8 cellular contexts compared by ENCODE assay signal in the genomic region with DNA sequence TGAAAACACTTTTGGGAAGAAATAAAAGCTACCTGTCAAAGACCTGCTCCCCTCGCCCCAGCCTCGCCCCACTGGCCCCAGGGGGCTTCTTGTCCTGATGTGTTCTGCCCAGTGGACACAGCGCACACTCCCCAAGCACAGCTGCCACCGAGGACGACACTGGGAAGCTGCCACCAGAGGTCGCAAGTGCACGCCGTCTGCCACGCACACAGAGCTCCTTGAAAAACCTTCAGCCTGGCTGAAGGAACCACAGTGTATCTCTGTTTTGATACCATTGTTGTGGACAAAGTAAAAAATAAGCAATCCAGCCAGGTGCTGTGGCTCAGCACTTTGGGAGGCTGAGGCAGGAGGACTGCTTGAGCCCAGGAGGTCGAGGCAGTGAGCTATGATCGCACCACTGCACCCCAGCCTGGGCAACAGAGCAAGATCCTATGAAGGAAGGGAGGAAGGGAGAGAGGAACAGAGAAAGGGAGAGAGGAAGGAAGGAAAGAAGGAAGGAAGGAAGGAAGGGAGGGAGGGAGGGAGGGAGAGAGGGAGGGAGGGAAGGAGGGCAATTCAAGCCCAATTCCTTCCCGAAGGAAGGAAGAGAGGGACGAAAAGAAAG. TPM values are rescaled to one million over a fixed set of nuclear protein-coding genes. Genes with fewer than 3 reads are reported as not detected.
A peak's percentile ranks its signal among the peaks of the same experiment; 100 is the strongest.
DNase-seq lines count a peak whose midpoint lies in the region; ATAC-seq lines count a peak whose summit lies in the region.

No MANE protein-coding gene starts in this region.

- no peak overlapping the region for H2AK5ac ChIP-seq in mesendoderm (ENCODE audit: low read length)

- no peaks in the 10 kb centered on the region for H3K27me3 ChIP-seq in mesendoderm (ENCODE audit: insufficient read depth, low read length, poor library complexity)

- no peak overlapping the region for H3K56ac ChIP-seq in mesendoderm (ENCODE audit: low read length)

- H3K36me3 ChIP-seq in mesendoderm (ENCODE audit: control insufficient read depth, insufficient read depth, low read length) = no peaks in the 10 kb centered on the region

- CTCF ChIA-PET in activated CD4-positive, alpha-beta memory T cell treated with anti-CD3 and anti-CD28 coated beads, Interleukin-2, amount 10 ng/mL, durations not matched to agents 7 days and 5 days (lab: Charles Lee) = interaction anchor here (0.5 to 3.1 kb wide), 20 partner anchors 9 to 342 kb away, joined by 3 to 22 read pairs (median 4); a partner anchor contains a TSS

- H3K4me2 ChIP-seq in mesendoderm (ENCODE audit: low read length) = no peak overlapping the region

- no peak overlapping the region for H3K4me3 Mint-ChIP-seq in activated CD4-positive, alpha-beta memory T cell treated with anti-CD3 and anti-CD28 coated beads, Interleukin-2, amount 10 ng/mL, durations not matched to agents 7 days and 5 days

- H3K9me3 Mint-ChIP-seq in activated CD4-positive, alpha-beta memory T cell treated with anti-CD3 and anti-CD28 coated beads, Interleukin-2, amount 10 ng/mL, durations not matched to agents 7 days and 5 days = no peaks in the 10 kb centered on the region

- no peaks in the 10 kb centered on the region for H3K79me2 ChIP-seq in mesendoderm (ENCODE audit: control insufficient read depth, insufficient read depth, low read length)

- no peak overlapping the region for H3K27ac Mint-ChIP-seq in activated CD4-positive, alpha-beta memory T cell treated with anti-CD3 and anti-CD28 coated beads, Interleukin-2, amount 10 ng/mL, durations not matched to agents 7 days and 5 days

- H4K8ac ChIP-seq in mesendoderm (ENCODE audit: low read depth, low read length) = no peak overlapping the region

- no peaks in the 10 kb centered on the region for H3K36me3 Mint-ChIP-seq in activated CD4-positive, alpha-beta memory T cell treated with anti-CD3 and anti-CD28 coated beads, Interleukin-2, amount 10 ng/mL, durations not matched to agents 7 days and 5 days (ENCODE audit: low read depth)

- H3K18ac ChIP-seq in mesendoderm (ENCODE audit: low read length) = no peak overlapping the region

- WGBS in mesendoderm (ENCODE audit: extremely low coverage, insufficient coverage, low lambda C conversion rate) = no CpG with 5 or more reads among the region's 13 CpGs

- H2BK15ac ChIP-seq in mesendoderm (replicated peaks; ENCODE audit: low read depth) = no peak overlapping the region

- peaks cover 2% of the 10 kb centered on the region for H3K27me3 Mint-ChIP-seq in activated CD4-positive, alpha-beta memory T cell treated with anti-CD3 and anti-CD28 coated beads, Interleukin-2, amount 10 ng/mL, durations not matched to agents 7 days and 5 days

- H3K23ac ChIP-seq in mesendoderm (ENCODE audit: low read length) = no peak overlapping the region

- H2BK120ac ChIP-seq in mesendoderm (ENCODE audit: low read depth, low read length) = no peak overlapping the region

- POLR2A ChIA-PET in activated CD4-positive, alpha-beta memory T cell treated with anti-CD3 and anti-CD28 coated beads, Interleukin-2, amount 10 ng/mL, durations not matched to agents 7 days and 5 days (lab: Charles Lee) = interaction anchor here (1.0 kb wide), 1 partner anchor 91 kb away, joined by 3 read pairs; a partner anchor contains a TSS

- no peak overlapping the region for H3K4me3 ChIP-seq in mesendoderm (ENCODE audit: low read length)

- no peaks in the 10 kb centered on the region for H3K79me1 ChIP-seq in mesendoderm (ENCODE audit: low read length)

- ATAC-seq in HG03135 (IDR thresholded peaks at IDR 0.05; ENCODE audit: unreplicated experiment) = peak; percentile 59
- ATAC-seq in HG03139 (IDR thresholded peaks at IDR 0.05; ENCODE audit: unreplicated experiment) = no peak

- no peak overlapping the region for H2BK5ac ChIP-seq in mesendoderm (ENCODE audit: low read length)

- H3K4me1 ChIP-seq in mesendoderm (ENCODE audit: control insufficient read depth, low read depth, low read length) = no peaks in the 10 kb centered on the region

- DNase-seq in COR-L47 (lab: John Stamatoyannopoulos, UW) (peak; percentile 64), NCI-H82 (lab: John Stamatoyannopoulos, UW) (peak; percentile 88), mesendoderm (peak; percentile 66)
- DNase-seq in activated CD4-positive, alpha-beta memory T cell treated with anti-CD3 and anti-CD28 coated beads, Interleukin-2, amount 10 ng/mL, durations not matched to agents 7 days and 5 days = peak; percentile 70
- DNase-seq in effector CD8-positive, alpha-beta T cell (lab: John Stamatoyannopoulos, UW) = peak; percentile 11
- DNase-seq in stimulated activated CD8-positive, alpha-beta memory T cell treated with anti-CD3 and anti-CD28 coated beads, Interleukin-4, amount 100 ng/mL, for 24 hours (ENCODE audit: low read depth) = peak; percentile 46

- no peak overlapping the region for H4K5ac ChIP-seq in mesendoderm (ENCODE audit: low read length)

- peaks cover 7% of the 10 kb centered on the region for H3K4me1 Mint-ChIP-seq in activated CD4-positive, alpha-beta memory T cell treated with anti-CD3 and anti-CD28 coated beads, Interleukin-2, amount 10 ng/mL, durations not matched to agents 7 days and 5 days

- H3K27ac ChIP-seq in mesendoderm (ENCODE audit: low read depth, low read length) = no peak overlapping the region

- no peak overlapping the region for H3K9ac ChIP-seq in mesendoderm (ENCODE audit: low read length)

- H3K4ac ChIP-seq in mesendoderm (ENCODE audit: low read depth, low read length) = no peak overlapping the region

RNA-seq across cellular contexts. Expression of a gene that starts 57.3 kb away (rescaled TPM):
- total RNA-seq in activated CD4-positive, alpha-beta memory T cell treated with anti-CD3 and anti-CD28 coated beads, Interleukin-2, amount 10 ng/mL, durations not matched to agents 7 days and 5 days = 10 to 100 TPM; 30.0 to 31.4 TPM
- 19.1 TPM for polyA plus RNA-seq in mesendoderm (2013, experiment 1 of 2)
- 19.3 TPM for polyA plus RNA-seq in mesendoderm (2013, experiment 2 of 2)

Comparison
In these comparisons a context has a peak if more than half of its experiments do, and no peak if none do; other contexts are left out.
1. DNase-seq: peak in every context shown above with its lines; median percentile 88 in NCI-H82; 70 in activated CD4-positive, alpha-beta memory T cell treated with anti-CD3 and anti-CD28 coated beads, Interleukin-2, amount 10 ng/mL, durations not matched to agents 7 days and 5 days; 66 in mesendoderm; 64 in COR-L47; 46 in stimulated activated CD8-positive, alpha-beta memory T cell treated with anti-CD3 and anti-CD28 coated beads, Interleukin-4, amount 100 ng/mL, for 24 hours; 11 in effector CD8-positive, alpha-beta T cell.